1 cellular context compared by ENCODE assay signal in genomic region chr20:32285621-32286334, GRCh38.
TF ChIP-seq lines count a peak whose summit lies in the region.

No MANE protein-coding gene starts in this region.

TF ChIP-seq in K562, 482 proteins besides CTCF, POLR2A, EP300 and RAD21 (continued from another document and continues in another):
- TF ChIP-seq ZNF280A (IDR thresholded peaks at IDR 0.05; ENCODE audit: low read depth, partially characterized antibody) (no peak), MCM2 (IDR thresholded peaks at IDR 0.05; ENCODE audit: low read depth) (no peak), ZBTB5 (IDR thresholded peaks at IDR 0.05) (no peak), ZC3H4 (CRISPR knock-in tag; IDR thresholded peaks at IDR 0.05; ENCODE audit: borderline replicate concordance) (no peak), DNMT1 (IDR thresholded peaks at IDR 0.05) (no peak), BDP1 (IDR thresholded peaks at IDR 0.05; ENCODE audit: insufficient read depth, insufficient read length) (no peak), ZBTB1 (CRISPR knock-in tag; IDR thresholded peaks at IDR 0.05; ENCODE audit: borderline replicate concordance, low read depth) (no peak), ATF2 (CRISPR knock-in tag; IDR thresholded peaks at IDR 0.05) (no peak), PCBP2 (IDR thresholded peaks at IDR 0.05; ENCODE audit: low read depth, low read length, poor library complexity, severe bottlenecking) (no peak), POLR3G (IDR thresholded peaks at IDR 0.05; ENCODE audit: extremely low read depth, insufficient read length, insufficient replicate concordance) (no peak), ZNF174 (CRISPR knock-in tag; IDR thresholded peaks at IDR 0.05) (no peak), NFIX (CRISPR knock-in tag; IDR thresholded peaks at IDR 0.05; ENCODE audit: low read depth) (no peak), SMAD4 (CRISPR knock-in tag; conservative IDR thresholded peaks at IDR 0.05) (peak; percentile 90), STAT6 (CRISPR knock-in tag; IDR thresholded peaks at IDR 0.05) (no peak), STAG1 (CRISPR knock-in tag; IDR thresholded peaks at IDR 0.05; ENCODE audit: borderline replicate concordance) (no peak), CREB1 (IDR thresholded peaks at IDR 0.05) (peak; percentile 29; the same call in 1 of the 2 replicates), CREB1 (CRISPR knock-in tag; IDR thresholded peaks at IDR 0.05) (no peak), MTA2 (IDR thresholded peaks at IDR 0.05; ENCODE audit: low read depth) (peak; percentile 95), USF1 (CRISPR knock-in tag; IDR thresholded peaks at IDR 0.05) (no peak), TFAM (CRISPR knock-in tag; conservative IDR thresholded peaks at IDR 0.05) (no peak), MCM7 (IDR thresholded peaks at IDR 0.05) (no peak), ZBTB33 (CRISPR knock-in tag; IDR thresholded peaks at IDR 0.05) (no peak), SMARCC2 (IDR thresholded peaks at IDR 0.05; ENCODE audit: low read depth) (peak; percentile 97), ARID3A (IDR thresholded peaks at IDR 0.05; ENCODE audit: borderline replicate concordance, low read depth, low read length) (0 out of 2 replicates have a peak, but pooled peaks have one; percentile 18), DACH1 (IDR thresholded peaks at IDR 0.05; ENCODE audit: partially characterized antibody) (peak; percentile 39), REST (CRISPR knock-in tag; IDR thresholded peaks at IDR 0.05; ENCODE audit: low read depth) (no peak), TCF7L2 (IDR thresholded peaks at IDR 0.05; ENCODE audit: low read depth, low read length) (no peak), BCLAF1 (IDR thresholded peaks at IDR 0.05; ENCODE audit: borderline replicate concordance in 1 of 2, control insufficient read depth in 1 of 2, low read depth in 2 of 2, low read length in 1 of 2) (no peak), ZNF324 (CRISPR knock-in tag; IDR thresholded peaks at IDR 0.05) (no peak), FIP1L1 (IDR thresholded peaks at IDR 0.05; ENCODE audit: low read depth, low read length, poor library complexity, severe bottlenecking) (no peak), HSF4 (CRISPR knock-in tag; IDR thresholded peaks at IDR 0.05; ENCODE audit: borderline replicate concordance) (no peak), CCNT2 (IDR thresholded peaks at IDR 0.05; ENCODE audit: borderline replicate concordance, extremely low read depth, insufficient read length, low read depth, low read length) (peak; percentile 98), SMARCA4 (IDR thresholded peaks at IDR 0.05) (peak; percentile 99), POU5F1 (IDR thresholded peaks at IDR 0.05; ENCODE audit: borderline replicate concordance, low read depth, low read length, partially characterized antibody) (no peak), DDX20 (tag; IDR thresholded peaks at IDR 0.05; ENCODE audit: low read depth) (no peak), SIRT6 (IDR thresholded peaks at IDR 0.05; ENCODE audit: low read depth, low read length) (no peak), ESRRA (IDR thresholded peaks at IDR 0.05; ENCODE audit: borderline replicate concordance, low read depth) (peak; percentile 52), CREB3L1 (IDR thresholded peaks at IDR 0.05; ENCODE audit: borderline replicate concordance, low read depth) (no peak)
